ENCODE assay signal across 8 cellular contexts in the genomic region with DNA sequence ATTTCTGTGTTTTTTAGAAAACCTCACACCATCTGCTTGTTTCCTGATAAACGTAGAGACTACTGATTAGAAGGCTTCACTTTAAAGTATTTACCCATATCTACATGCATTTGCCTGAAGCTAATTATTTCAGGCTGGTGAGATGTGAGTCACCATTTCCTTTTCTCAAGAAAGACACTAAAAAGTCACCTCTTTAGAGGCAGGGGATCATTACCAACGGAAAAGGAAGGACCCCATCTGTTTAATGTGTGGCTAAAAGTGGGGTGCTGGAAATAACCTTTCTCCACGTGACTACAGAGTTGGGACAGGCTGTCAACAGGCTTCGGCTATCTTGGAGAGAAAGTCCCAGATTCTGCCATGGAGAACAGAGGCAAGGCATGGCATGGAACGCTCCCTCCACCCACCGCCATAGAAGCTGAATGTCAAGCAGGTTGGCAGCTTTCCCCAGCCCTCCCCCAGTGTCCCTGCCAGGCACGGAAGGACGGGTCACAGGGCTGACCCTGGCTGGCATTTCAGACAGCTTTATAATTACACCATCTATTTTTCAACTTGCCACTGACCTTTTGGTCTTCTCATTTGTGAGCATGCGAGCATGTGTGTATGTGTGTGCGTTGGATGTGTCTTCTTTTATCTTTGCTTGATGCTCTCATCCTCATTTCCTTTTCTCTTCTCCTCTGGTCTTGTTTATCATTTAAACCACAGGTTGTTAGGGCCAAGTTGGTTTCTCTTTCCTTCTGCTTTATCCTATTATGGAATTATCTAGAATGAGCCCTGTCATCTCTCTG.
A peak's percentile ranks its signal among the peaks of the same experiment; 100 is the strongest.
DNase-seq lines count a peak whose midpoint lies in the region; ATAC-seq lines count a peak whose summit lies in the region.

No MANE protein-coding gene starts in this region.

- peaks cover 32% of the 10 kb centered on the region for H3K4me1 Mint-ChIP-seq in stimulated activated naive CD8-positive, alpha-beta T cell treated with anti-CD3 and anti-CD28 coated beads, Interleukin-15, amount 100 ng/mL, for 72 hours

- H3K4me3 Mint-ChIP-seq in stimulated activated naive CD8-positive, alpha-beta T cell treated with anti-CD3 and anti-CD28 coated beads, Interleukin-15, amount 100 ng/mL, for 72 hours, result peak overlapping the region; percentile 46 to 71

- peak overlapping the region; percentile 86 to 98 for H3K27ac Mint-ChIP-seq in stimulated activated naive CD8-positive, alpha-beta T cell treated with anti-CD3 and anti-CD28 coated beads, Interleukin-15, amount 100 ng/mL, for 72 hours

- H3K9me3 Mint-ChIP-seq in stimulated activated naive CD8-positive, alpha-beta T cell treated with anti-CD3 and anti-CD28 coated beads, Interleukin-15, amount 100 ng/mL, for 72 hours, result peaks cover 0 to 20% of the 10 kb centered on the region in 2 donors

- peak; percentile 71 for DNase-seq in activated effector memory CD4-positive, alpha-beta T cell treated with anti-CD3 and anti-CD28 coated beads, Interleukin-2, amount 50 U/mL, for 16 hours
- no peak for DNase-seq in activated effector memory CD4-positive, alpha-beta T cell treated with Interleukin-2 at 50 U/mL for 16 hours
- peak; percentile 18 to 20 for DNase-seq in activated CD4-positive, alpha-beta T cell treated with anti-CD3 and anti-CD28 coated beads, Interleukin-2, amount 50 U/mL, for 24 hours (ENCODE audit: low read depth in 1 of 2, low spot score in 1 of 2)
- DNase-seq in inferior parietal cortex (ENCODE audit: extremely low spot score) (peak; percentile 51), NCI-H2227 (lab: John Stamatoyannopoulos, UW; ENCODE audit: unreplicated experiment) (no peak), DMS153 treated with DMSO at 0.1 percent for 48 hours (lab: John Stamatoyannopoulos, UW; ENCODE audit: unreplicated experiment) (no peak), GDM1 (lab: John Stamatoyannopoulos, UW) (no peak)
- peak; percentile 31 to 46 for DNase-seq in stimulated activated naive CD8-positive, alpha-beta T cell treated with anti-CD3 and anti-CD28 coated beads, Interleukin-15, amount 100 ng/mL, for 72 hours

- H3K27me3 Mint-ChIP-seq in stimulated activated naive CD8-positive, alpha-beta T cell treated with anti-CD3 and anti-CD28 coated beads, Interleukin-15, amount 100 ng/mL, for 72 hours, result no peaks in the 10 kb centered on the region

- ATAC-seq in stimulated activated naive CD8-positive, alpha-beta T cell treated with anti-CD3 and anti-CD28 coated beads, Interleukin-15, amount 100 ng/mL, for 72 hours, result peak; percentile 82

Comparison
In these comparisons a context has a peak if more than half of its experiments do, and no peak if none do; other contexts are left out.
1. DNase-seq: peak in activated effector memory CD4-positive, alpha-beta T cell treated with anti-CD3 and anti-CD28 coated beads, Interleukin-2, amount 50 U/mL, for 16 hours (single experiment), activated CD4-positive, alpha-beta T cell treated with anti-CD3 and anti-CD28 coated beads, Interleukin-2, amount 50 U/mL, for 24 hours (2 of 2), inferior parietal cortex (single experiment) and stimulated activated naive CD8-positive, alpha-beta T cell treated with anti-CD3 and anti-CD28 coated beads, Interleukin-15, amount 100 ng/mL, for 72 hours (2 of 2); none in activated effector memory CD4-positive, alpha-beta T cell treated with Interleukin-2 at 50 U/mL for 16 hours (single experiment), NCI-H2227 (single experiment), DMS153 treated with DMSO at 0.1 percent for 48 hours (single experiment) and GDM1 (single experiment).